ENCODE assay signal across 1 cellular context in the genomic region with DNA sequence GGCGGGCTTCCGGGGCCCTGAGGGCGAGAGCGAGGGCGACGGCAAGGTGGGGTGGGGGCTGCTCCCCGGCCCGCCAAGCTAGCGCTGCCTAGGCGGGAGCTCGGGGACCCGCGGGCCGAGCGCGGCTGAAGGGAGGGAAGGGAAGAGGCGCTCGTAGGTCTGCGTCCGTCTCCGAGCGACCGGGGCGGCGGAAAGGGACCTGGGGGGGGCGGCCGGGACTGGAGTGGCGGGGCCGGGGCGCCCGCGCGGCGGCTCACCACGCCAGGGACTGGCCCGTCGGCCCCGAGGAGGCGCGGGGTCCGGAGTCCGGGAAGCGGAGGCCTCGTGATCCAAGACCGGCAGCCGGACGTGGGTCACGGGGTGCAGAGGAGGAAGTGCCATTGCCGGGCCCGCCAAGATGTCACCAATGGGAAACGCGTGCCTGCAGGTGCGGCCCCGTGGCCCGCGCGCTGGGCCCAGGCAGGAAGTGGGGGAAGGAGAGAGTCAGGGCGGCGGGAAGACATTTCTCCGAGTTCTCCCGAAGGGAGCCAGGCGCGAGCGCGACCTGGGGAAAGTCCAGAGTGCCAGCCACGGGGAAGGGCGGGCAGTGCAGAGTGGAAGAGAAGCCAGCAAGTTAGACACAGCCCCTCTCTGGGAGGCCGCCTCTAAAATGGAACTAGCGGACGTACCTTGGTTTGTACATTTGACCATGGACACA.
TF ChIP-seq lines count a peak whose summit lies in the region.

No MANE protein-coding gene starts in this region.

TF ChIP-seq in HepG2, 621 proteins besides CTCF, POLR2A, EP300 and RAD21 (continued from another document and continues in another):
- TF ChIP-seq ZBTB2 (CRISPR knock-in tag; IDR thresholded peaks at IDR 0.05; ENCODE audit: low read depth) (peak; percentile 97), ZNF12 (CRISPR knock-in tag; IDR thresholded peaks at IDR 0.05) (0 out of 2 replicates have a peak, but pooled peaks have one; percentile 46), ZNF407 (CRISPR knock-in tag; IDR thresholded peaks at IDR 0.05; ENCODE audit: not compliant biosample characterization) (no peak), CAMTA2 (CRISPR knock-in tag; IDR thresholded peaks at IDR 0.05; ENCODE audit: borderline replicate concordance) (no peak), SUZ12 (IDR thresholded peaks at IDR 0.05; ENCODE audit: low read depth, low read length) (no peak), PHF20 (CRISPR knock-in tag; IDR thresholded peaks at IDR 0.05) (peak; percentile 64; the same call in 1 of the 2 replicates), TIGD3 (CRISPR knock-in tag; IDR thresholded peaks at IDR 0.05; ENCODE audit: borderline replicate concordance) (no peak), EZH2 (conservative IDR thresholded peaks at IDR 0.05; ENCODE audit: low read depth, low read length) (no peak), REXO4 (CRISPR knock-in tag; IDR thresholded peaks at IDR 0.05; ENCODE audit: borderline replicate concordance) (no peak), KLF16 (CRISPR knock-in tag; IDR thresholded peaks at IDR 0.05) (peak; percentile 59 to 84; a peak in 2 of 4 replicates), ZNF280D (CRISPR knock-in tag; IDR thresholded peaks at IDR 0.05) (peak; percentile 87; the same call in 1 of the 2 replicates), REPIN1 (CRISPR knock-in tag; IDR thresholded peaks at IDR 0.05; ENCODE audit: borderline replicate concordance, low read depth) (peak; percentile 88), ZNF569 (CRISPR knock-in tag; IDR thresholded peaks at IDR 0.05; ENCODE audit: borderline replicate concordance) (no peak), BHLHE40 (IDR thresholded peaks at IDR 0.05; ENCODE audit: low read length) (peak; percentile 84), ETS1 (CRISPR knock-in tag; IDR thresholded peaks at IDR 0.05) (no peak), HDAC2 (CRISPR knock-in tag; IDR thresholded peaks at IDR 0.05) (peak; percentile 88), ZNF496 (CRISPR knock-in tag; IDR thresholded peaks at IDR 0.05; ENCODE audit: insufficient replicate concordance) (no peak), TBX2 (CRISPR knock-in tag; IDR thresholded peaks at IDR 0.05; ENCODE audit: borderline replicate concordance) (peak; percentile 86), GATAD2A (CRISPR knock-in tag; IDR thresholded peaks at IDR 0.05) (peak; percentile 78), ZNF251 (CRISPR knock-in tag; IDR thresholded peaks at IDR 0.05) (peak; percentile 78; the same call in 1 of the 2 replicates), ZBTB37 (CRISPR knock-in tag; IDR thresholded peaks at IDR 0.05) (no peak), NFKB2 (CRISPR knock-in tag; IDR thresholded peaks at IDR 0.05; ENCODE audit: borderline replicate concordance) (peak; percentile 90)
- TF ChIP-seq, protein P1, sequence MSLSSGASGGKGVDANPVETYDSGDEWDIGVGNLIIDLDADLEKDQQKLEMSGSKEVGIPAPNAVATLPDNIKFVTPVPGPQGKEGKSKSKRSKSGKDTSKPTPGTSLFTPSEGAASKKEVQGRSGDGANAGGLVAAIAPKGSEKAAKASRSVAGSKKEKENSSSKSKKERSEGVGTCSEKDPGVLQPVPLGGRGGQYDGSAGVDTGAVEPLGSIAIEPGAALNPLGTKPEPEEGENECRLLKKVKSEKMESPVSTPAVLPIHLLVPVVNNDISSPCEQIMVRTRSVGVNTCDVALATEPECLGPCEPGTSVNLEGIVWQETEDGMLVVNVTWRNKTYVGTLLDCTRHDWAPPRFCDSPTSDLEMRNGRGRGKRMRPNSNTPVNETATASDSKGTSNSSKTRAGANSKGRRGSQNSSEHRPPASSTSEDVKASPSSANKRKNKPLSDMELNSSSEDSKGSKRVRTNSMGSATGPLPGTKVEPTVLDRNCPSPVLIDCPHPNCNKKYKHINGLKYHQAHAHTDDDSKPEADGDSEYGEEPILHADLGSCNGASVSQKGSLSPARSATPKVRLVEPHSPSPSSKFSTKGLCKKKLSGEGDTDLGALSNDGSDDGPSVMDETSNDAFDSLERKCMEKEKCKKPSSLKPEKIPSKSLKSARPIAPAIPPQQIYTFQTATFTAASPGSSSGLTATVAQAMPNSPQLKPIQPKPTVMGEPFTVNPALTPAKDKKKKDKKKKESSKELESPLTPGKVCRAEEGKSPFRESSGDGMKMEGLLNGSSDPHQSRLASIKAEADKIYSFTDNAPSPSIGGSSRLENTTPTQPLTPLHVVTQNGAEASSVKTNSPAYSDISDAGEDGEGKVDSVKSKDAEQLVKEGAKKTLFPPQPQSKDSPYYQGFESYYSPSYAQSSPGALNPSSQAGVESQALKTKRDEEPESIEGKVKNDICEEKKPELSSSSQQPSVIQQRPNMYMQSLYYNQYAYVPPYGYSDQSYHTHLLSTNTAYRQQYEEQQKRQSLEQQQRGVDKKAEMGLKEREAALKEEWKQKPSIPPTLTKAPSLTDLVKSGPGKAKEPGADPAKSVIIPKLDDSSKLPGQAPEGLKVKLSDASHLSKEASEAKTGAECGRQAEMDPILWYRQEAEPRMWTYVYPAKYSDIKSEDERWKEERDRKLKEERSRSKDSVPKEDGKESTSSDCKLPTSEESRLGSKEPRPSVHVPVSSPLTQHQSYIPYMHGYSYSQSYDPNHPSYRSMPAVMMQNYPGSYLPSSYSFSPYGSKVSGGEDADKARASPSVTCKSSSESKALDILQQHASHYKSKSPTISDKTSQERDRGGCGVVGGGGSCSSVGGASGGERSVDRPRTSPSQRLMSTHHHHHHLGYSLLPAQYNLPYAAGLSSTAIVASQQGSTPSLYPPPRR (CRISPR knock-in tag; IDR thresholded peaks at IDR 0.05; ENCODE audit: borderline replicate concordance) = peak; percentile 85; the same call in 1 of the 2 replicates
- TF ChIP-seq, protein P2, sequence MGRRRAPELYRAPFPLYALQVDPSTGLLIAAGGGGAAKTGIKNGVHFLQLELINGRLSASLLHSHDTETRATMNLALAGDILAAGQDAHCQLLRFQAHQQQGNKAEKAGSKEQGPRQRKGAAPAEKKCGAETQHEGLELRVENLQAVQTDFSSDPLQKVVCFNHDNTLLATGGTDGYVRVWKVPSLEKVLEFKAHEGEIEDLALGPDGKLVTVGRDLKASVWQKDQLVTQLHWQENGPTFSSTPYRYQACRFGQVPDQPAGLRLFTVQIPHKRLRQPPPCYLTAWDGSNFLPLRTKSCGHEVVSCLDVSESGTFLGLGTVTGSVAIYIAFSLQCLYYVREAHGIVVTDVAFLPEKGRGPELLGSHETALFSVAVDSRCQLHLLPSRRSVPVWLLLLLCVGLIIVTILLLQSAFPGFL (CRISPR knock-in tag; IDR thresholded peaks at IDR 0.05) = no peak
